In the genomic region with DNA sequence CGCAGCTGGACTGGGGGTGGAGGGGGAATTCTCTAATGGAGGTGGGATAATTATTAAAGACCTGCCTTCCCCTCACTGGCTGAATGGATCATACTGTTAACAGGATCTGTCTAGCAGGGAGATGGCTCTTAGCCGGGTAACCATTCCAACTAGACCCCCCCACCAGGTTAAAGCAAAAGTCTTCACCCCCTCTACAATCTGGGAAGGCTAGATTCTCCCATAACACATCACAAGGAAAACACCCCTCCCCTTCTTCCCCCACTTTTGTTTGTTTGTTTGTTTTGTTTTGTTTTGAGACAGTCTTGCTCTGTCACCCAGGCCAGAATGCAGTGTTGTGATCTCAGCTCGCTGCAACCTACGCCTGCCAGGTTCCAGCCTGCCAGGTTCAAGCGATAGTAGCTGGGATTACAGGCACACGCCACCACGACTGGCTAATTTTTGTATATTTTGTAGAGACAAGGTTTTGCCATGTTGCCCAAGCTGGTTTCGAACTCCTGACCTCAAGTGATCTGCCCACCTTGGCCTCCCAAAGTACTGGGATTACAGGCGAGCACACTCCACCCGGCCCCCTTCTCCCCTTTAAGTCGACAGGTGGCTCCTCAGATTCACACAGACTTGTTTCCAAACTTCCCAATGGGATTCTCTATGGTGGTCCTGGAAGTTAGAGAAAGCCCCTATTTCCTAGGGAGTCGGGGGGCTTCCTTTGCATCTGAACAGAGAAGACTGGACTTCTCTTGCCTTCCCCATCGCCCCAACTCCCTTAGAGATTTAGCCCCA, we compare ENCODE assay signal across 8 cellular contexts. TPM values are rescaled to one million over a fixed set of nuclear protein-coding genes. Genes with fewer than 3 reads are reported as not detected.
A peak's percentile ranks its signal among the peaks of the same experiment; 100 is the strongest.
DNase-seq lines count a peak whose midpoint lies in the region; ATAC-seq and TF ChIP-seq lines count a peak whose summit lies in the region.

No MANE protein-coding gene starts in this region.

- H3K36me3 ChIP-seq in BE2C = peaks cover 19% of the 10 kb centered on the region

- H3K4me1 Mint-ChIP-seq in dendritic cell treated with granulocyte-macrophage colony-stimulating factor and Interleukin-4, amounts not matched to agents 40 ng/mL and 50 ng/mL, for 4 days (ENCODE audit: low read depth) = peaks cover 82% of the 10 kb centered on the region
- H3K4me1 Mint-ChIP-seq in naive thymus-derived CD8-positive, alpha-beta T cell = peaks cover 38 to 77% (median 69%) of the 10 kb centered on the region in 4 donors

- peak overlapping the region; percentile 90 for H3K27ac Mint-ChIP-seq in dendritic cell treated with granulocyte-macrophage colony-stimulating factor and Interleukin-4, amounts not matched to agents 40 ng/mL and 50 ng/mL, for 4 days
- peak overlapping the region; percentile 66 to 97 (median 94) for H3K27ac Mint-ChIP-seq in naive thymus-derived CD8-positive, alpha-beta T cell

- peaks cover 21% of the 10 kb centered on the region for H3K4me1 ChIP-seq in BE2C

- TF ChIP-seq CTCF in BE2C (IDR thresholded peaks at IDR 0.05; ENCODE audit: low read depth, low read length) = no peak

- no peaks in the 10 kb centered on the region for H3K9me3 ChIP-seq in BE2C

- no peak for ATAC-seq in naive thymus-derived CD8-positive, alpha-beta T cell
- ATAC-seq in GM18873 (IDR thresholded peaks at IDR 0.05; ENCODE audit: low FRiP score, unreplicated experiment) = no peak

- H3K27me3 ChIP-seq in BE2C = no peaks in the 10 kb centered on the region

- intact Hi-C loops in dendritic cell treated with granulocyte-macrophage colony-stimulating factor and Interleukin-4, amounts not matched to agents 40 ng/mL and 50 ng/mL, for 4 days (cut with micrococcal nuclease) = loop anchor here (10.0 kb wide), 1 partner anchor 451 kb away; the partner anchor contains the start of gene NAB2

- H3K4me3 ChIP-seq in BE2C (ENCODE audit: low read depth, low read length) = peak overlapping the region; percentile 88

- no peaks in the 10 kb centered on the region for H3K27me3 Mint-ChIP-seq in dendritic cell treated with granulocyte-macrophage colony-stimulating factor and Interleukin-4, amounts not matched to agents 40 ng/mL and 50 ng/mL, for 4 days
- H3K27me3 Mint-ChIP-seq in naive thymus-derived CD8-positive, alpha-beta T cell = no peaks in the 10 kb centered on the region

- H3K4me3 Mint-ChIP-seq in dendritic cell treated with granulocyte-macrophage colony-stimulating factor and Interleukin-4, amounts not matched to agents 40 ng/mL and 50 ng/mL, for 4 days = peak overlapping the region; percentile 97
- H3K4me3 Mint-ChIP-seq in naive thymus-derived CD8-positive, alpha-beta T cell = peak overlapping the region; percentile 84 to 99 (median 94)

- no peaks in the 10 kb centered on the region for H3K9me3 Mint-ChIP-seq in dendritic cell treated with granulocyte-macrophage colony-stimulating factor and Interleukin-4, amounts not matched to agents 40 ng/mL and 50 ng/mL, for 4 days
- no peaks in the 10 kb centered on the region for H3K9me3 Mint-ChIP-seq in naive thymus-derived CD8-positive, alpha-beta T cell

- DNase-seq in BE2C (no peak), NAMALWA (ENCODE audit: low spot score) (peak; percentile 30), epidermal melanocyte (ENCODE audit: insufficient read length, low spot score) (no peak), NCI-H2081 treated with DMSO at 0.1 percent for 48 hours (lab: John Stamatoyannopoulos, UW) (no peak)
- no peak for DNase-seq in naive thymus-derived CD8-positive, alpha-beta T cell
- no peak for DNase-seq in activated effector memory CD4-positive, alpha-beta T cell treated with anti-CD3 and anti-CD28 coated beads, Interleukin-2, amount 50 U/mL, for 16 hours

- H3K36me3 Mint-ChIP-seq in dendritic cell treated with granulocyte-macrophage colony-stimulating factor and Interleukin-4, amounts not matched to agents 40 ng/mL and 50 ng/mL, for 4 days (ENCODE audit: low read depth) = peaks cover 63% of the 10 kb centered on the region
- H3K36me3 Mint-ChIP-seq in naive thymus-derived CD8-positive, alpha-beta T cell = peaks cover 0 to 18% (median 3%) of the 10 kb centered on the region in 3 donors

- POLR2A ChIA-PET in naive thymus-derived CD8-positive, alpha-beta T cell (lab: Charles Lee) = interaction anchor here (0.8 to 11.5 kb wide), 6 partner anchors 7 to 804 kb away, joined by 3 to 218 read pairs (median 30); partner anchors contain the start of genes ATP5F1B, PTGES3 and RBMS2

RNA-seq across cellular contexts. Expression of gene BAZ2A, which starts 3.5 kb away (rescaled TPM):
- 126 TPM for polyA plus RNA-seq in BE2C (2012; ENCODE audit: insufficient read depth, insufficient read length, low read depth)
- 100 to 1,000 TPM; 198 to 202 TPM for total RNA-seq in naive thymus-derived CD8-positive, alpha-beta T cell
- 10 to 100 TPM; 14.3 to 29.5 (median 24.1) TPM for polyA plus RNA-seq in naive thymus-derived CD8-positive, alpha-beta T cell

RNA-seq across cellular contexts. Expression of gene ATP5F1B, which starts 12.1 kb away (rescaled TPM):
- 2,479 TPM for polyA plus RNA-seq in BE2C (2012; ENCODE audit: insufficient read depth, insufficient read length, low read depth)
- total RNA-seq in naive thymus-derived CD8-positive, alpha-beta T cell = 100 to 1,000 TPM; 269 to 285 TPM
- 100 to 1,000 TPM; 724 to 879 (median 771) TPM for polyA plus RNA-seq in naive thymus-derived CD8-positive, alpha-beta T cell

RNA-seq across cellular contexts. Expression of gene PTGES3, which starts 54.4 kb away (rescaled TPM):
- polyA plus RNA-seq in BE2C (2012; ENCODE audit: insufficient read depth, insufficient read length, low read depth) = 219 TPM
- total RNA-seq in naive thymus-derived CD8-positive, alpha-beta T cell = 100 to 1,000 TPM; 179 to 197 TPM
- 100 to 1,000 TPM; 229 to 236 (median 234) TPM for polyA plus RNA-seq in naive thymus-derived CD8-positive, alpha-beta T cell
